Comparison of ENCODE assay signal across 1 cellular context in genomic region chr1:231395996-231396385, GRCh38.
TF ChIP-seq lines count a peak whose summit lies in the region.

No MANE protein-coding gene starts in this region.

TF ChIP-seq in IMR-90, 13 proteins besides CTCF, POLR2A, EP300 and RAD21 (continued from another document):
- TF ChIP-seq MAFK (IDR thresholded peaks at IDR 0.05; ENCODE audit: low read depth, low read length) (no peak), CEBPB (IDR thresholded peaks at IDR 0.05; ENCODE audit: low read depth, low read length) (no peak), SMC3 (IDR thresholded peaks at IDR 0.05; ENCODE audit: low read depth, low read length) (no peak), ELK1 (IDR thresholded peaks at IDR 0.05; ENCODE audit: borderline replicate concordance, low read depth, low read length) (no peak), RFX5 (IDR thresholded peaks at IDR 0.05; ENCODE audit: low read depth, low read length) (no peak), MXI1 (IDR thresholded peaks at IDR 0.05; ENCODE audit: borderline replicate concordance, low read depth, low read length) (no peak), RCOR1 (IDR thresholded peaks at IDR 0.05; ENCODE audit: insufficient replicate concordance, low read length) (no peak), MAZ (IDR thresholded peaks at IDR 0.05; ENCODE audit: borderline replicate concordance, low read depth, low read length) (no peak), NFE2L2 (IDR thresholded peaks at IDR 0.05; ENCODE audit: low read depth, low read length) (no peak), CHD1 (IDR thresholded peaks at IDR 0.05; ENCODE audit: low read depth, low read length) (no peak), USF2 (IDR thresholded peaks at IDR 0.05; ENCODE audit: low read depth, low read length) (no peak)
